18 cellular contexts compared by ENCODE assay signal in the genomic region with DNA sequence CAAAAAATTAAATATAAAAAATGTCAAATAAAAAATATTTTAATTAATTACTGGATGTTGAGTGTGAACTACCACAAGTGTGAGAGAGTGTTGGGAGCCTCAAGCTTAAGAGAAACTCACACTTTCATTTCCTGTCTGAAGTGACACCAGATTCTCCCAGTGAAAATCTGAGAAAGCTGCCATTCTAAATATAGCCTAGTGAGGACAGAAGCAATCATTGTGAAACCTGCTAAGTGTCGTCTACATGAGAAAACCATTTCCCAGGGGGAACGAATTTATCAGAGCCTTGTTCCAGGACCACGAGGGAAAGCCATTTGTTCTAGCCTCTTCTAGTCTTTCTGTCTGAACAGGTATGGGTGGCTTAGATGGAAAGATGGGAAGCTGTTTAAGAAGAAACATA.
DNase-seq lines count a peak whose midpoint lies in the region; ATAC-seq and TF ChIP-seq lines count a peak whose summit lies in the region.
"Had no signal": no experiment of that assay in that cellular context is flagged by ENCODE, and none has a peak within 500 bp of the region (broad histone marks: within the 10 kb centered on the region; RNA-seq: fewer than 3 reads in every experiment).

No MANE protein-coding gene starts in this region.

- H3K27me3 ChIP-seq in PC-3 (ENCODE audit: low read length), result no peaks in the 10 kb centered on the region
- H3K27me3 ChIP-seq: heart left ventricle had no signal

- ATAC-seq in HG02610 (IDR thresholded peaks at IDR 0.05; ENCODE audit: unreplicated experiment) (peak; percentile 92), HG03469 (IDR thresholded peaks at IDR 0.05; ENCODE audit: unreplicated experiment) (peak; percentile 95), PC-3 (no peak)
- ATAC-seq in stimulated activated memory B cell treated with anti-CD40 and anti-IgM and Interleukin-4, amounts not matched to agents 10 μg/mL and 1 μg/mL and 100 μg/mL, for 72 hours, result peak; percentile 34
- ATAC-seq: heart left ventricle, lower lobe of right lung had no signal

- H3K4me1 Mint-ChIP-seq in stimulated activated memory B cell treated with anti-CD40 and anti-IgM and Interleukin-4, amounts not matched to agents 10 μg/mL and 1 μg/mL and 100 μg/mL, for 72 hours, result no peaks in the 10 kb centered on the region
- H3K4me1 Mint-ChIP-seq: activated naive CD8-positive, alpha-beta T cell treated with anti-CD3 and anti-CD28 coated beads, Interleukin-2, amount 10 ng/mL, durations not matched to agents 7 days and 5 days had no signal

- no peak overlapping the region for H3K27ac ChIP-seq in PC-3 (ENCODE audit: low read length)
- H3K27ac ChIP-seq: heart left ventricle, lower lobe of right lung, thoracic aorta had no signal

- no peaks in the 10 kb centered on the region for H3K9me2 ChIP-seq in PC-3 (replicated peaks; ENCODE audit: low read length)

- no peaks in the 10 kb centered on the region for H3F3A ChIP-seq in PC-3 (ENCODE audit: low read length, unreplicated experiment)

- no peaks in the 10 kb centered on the region for H3K27me3 Mint-ChIP-seq in stimulated activated memory B cell treated with anti-CD40 and anti-IgM and Interleukin-4, amounts not matched to agents 10 μg/mL and 1 μg/mL and 100 μg/mL, for 72 hours
- H3K27me3 Mint-ChIP-seq: activated CD4-positive, alpha-beta memory T cell treated with anti-CD3 and anti-CD28 coated beads for 36 hours; activated naive CD8-positive, alpha-beta T cell treated with anti-CD3 and anti-CD28 coated beads, Interleukin-2, amount 10 ng/mL, durations not matched to agents 7 days and 5 days had no signal

- intact Hi-C loops in PC-3 (cut with micrococcal nuclease), result no loop called here

- H3K9ac ChIP-seq in PC-3 (ENCODE audit: low read length), result no peak overlapping the region

- no peak overlapping the region for H2AFZ ChIP-seq in PC-3 (ENCODE audit: low read length)

- H3K4me2 ChIP-seq in PC-3 (ENCODE audit: low read length), result no peak overlapping the region

- no peaks in the 10 kb centered on the region for H3K36me3 Mint-ChIP-seq in stimulated activated memory B cell treated with anti-CD40 and anti-IgM and Interleukin-4, amounts not matched to agents 10 μg/mL and 1 μg/mL and 100 μg/mL, for 72 hours
- H3K36me3 Mint-ChIP-seq: activated CD4-positive, alpha-beta memory T cell treated with anti-CD3 and anti-CD28 coated beads for 36 hours; activated naive CD8-positive, alpha-beta T cell treated with anti-CD3 and anti-CD28 coated beads, Interleukin-2, amount 10 ng/mL, durations not matched to agents 7 days and 5 days; IgD-negative memory B cell had no signal

- H3K36me3 ChIP-seq in PC-3 (ENCODE audit: low read depth, low read length), result no peaks in the 10 kb centered on the region
- H3K36me3 ChIP-seq: heart left ventricle, lower lobe of right lung, thoracic aorta had no signal

- TF ChIP-seq CTCF in PC-3 (conservative IDR thresholded peaks at IDR 0.05; ENCODE audit: low read depth, low read length), result no peak

- peak; percentile 54 for DNase-seq in SIG-M5 treated with dmso at 0.1 percent for 504 hours (lab: John Stamatoyannopoulos, UW; ENCODE audit: unreplicated experiment)
- no peak for DNase-seq in SIG-M5 (lab: John Stamatoyannopoulos, UW)
- no peak for DNase-seq in NCI-H82 (lab: John Stamatoyannopoulos, UW)
- no peak for DNase-seq in PC-3
- DNase-seq in stimulated activated naive CD4-positive, alpha-beta T cell treated with Interleukin-2 at 50 U/mL for 16 hours (lab: John Stamatoyannopoulos, UW), result no peak
- DNase-seq: activated CD4-positive, alpha-beta memory T cell treated with anti-CD3 and anti-CD28 coated beads for 36 hours; activated naive CD8-positive, alpha-beta T cell treated with anti-CD3 and anti-CD28 coated beads, Interleukin-2, amount 10 ng/mL, durations not matched to agents 7 days and 5 days; DND-41; heart left ventricle; lower lobe of right lung; NCI-H510A; posterior cingulate gyrus; SW 1271 had no signal

- H3K27ac Mint-ChIP-seq in stimulated activated memory B cell treated with anti-CD40 and anti-IgM and Interleukin-4, amounts not matched to agents 10 μg/mL and 1 μg/mL and 100 μg/mL, for 72 hours, result no peak overlapping the region
- H3K27ac Mint-ChIP-seq: activated CD4-positive, alpha-beta memory T cell treated with anti-CD3 and anti-CD28 coated beads for 36 hours; activated naive CD8-positive, alpha-beta T cell treated with anti-CD3 and anti-CD28 coated beads, Interleukin-2, amount 10 ng/mL, durations not matched to agents 7 days and 5 days; IgD-negative memory B cell had no signal

- H4K20me1 ChIP-seq in PC-3 (ENCODE audit: low read length), result no peaks in the 10 kb centered on the region

- H3K4me1 ChIP-seq in PC-3 (ENCODE audit: insufficient read depth, low read length), result no peaks in the 10 kb centered on the region
- H3K4me1 ChIP-seq: heart left ventricle, lower lobe of right lung had no signal

- CTCF ChIA-PET in PC-3 (lab: Charles Lee), result no interaction called here

- no peaks in the 10 kb centered on the region for H3K9me3 Mint-ChIP-seq in stimulated activated memory B cell treated with anti-CD40 and anti-IgM and Interleukin-4, amounts not matched to agents 10 μg/mL and 1 μg/mL and 100 μg/mL, for 72 hours
- H3K9me3 Mint-ChIP-seq: activated naive CD8-positive, alpha-beta T cell treated with anti-CD3 and anti-CD28 coated beads, Interleukin-2, amount 10 ng/mL, durations not matched to agents 7 days and 5 days had no signal

- no peak overlapping the region for H3K4me3 ChIP-seq in PC-3 (ENCODE audit: low read length)
- H3K4me3 ChIP-seq: heart left ventricle, lower lobe of right lung, thoracic aorta had no signal

- no peaks in the 10 kb centered on the region for H3K79me2 ChIP-seq in PC-3 (ENCODE audit: low read length)

- no peaks in the 10 kb centered on the region for H3K9me3 ChIP-seq in PC-3 (ENCODE audit: low read length)

- no peak overlapping the region for H3K4me3 Mint-ChIP-seq in stimulated activated memory B cell treated with anti-CD40 and anti-IgM and Interleukin-4, amounts not matched to agents 10 μg/mL and 1 μg/mL and 100 μg/mL, for 72 hours
- H3K4me3 Mint-ChIP-seq: activated CD4-positive, alpha-beta memory T cell treated with anti-CD3 and anti-CD28 coated beads for 36 hours; activated naive CD8-positive, alpha-beta T cell treated with anti-CD3 and anti-CD28 coated beads, Interleukin-2, amount 10 ng/mL, durations not matched to agents 7 days and 5 days; IgD-negative memory B cell had no signal

- BruUV-seq in PC-3 (replicated peaks; lab: Mats Ljungman, UMichigan), result no TSS peak

- POLR2A ChIA-PET in PC-3 (lab: Charles Lee; ENCODE audit: unreplicated experiment), result no interaction called here
